22 cellular contexts compared by ENCODE assay signal in genomic region chr11:131503017-131503416, GRCh38.
A peak's percentile ranks its signal among the peaks of the same experiment; 100 is the strongest.
DNase-seq lines count a peak whose midpoint lies in the region; ATAC-seq, FAIRE-seq and TF ChIP-seq lines count a peak whose summit lies in the region.
"Had no signal": no experiment of that assay in that cellular context is flagged by ENCODE, and none has a peak within 500 bp of the region (broad histone marks: within the 10 kb centered on the region; RNA-seq: fewer than 3 reads in every experiment).

No MANE protein-coding gene starts in this region.

- no peaks in the 10 kb centered on the region for H3K36me3 Mint-ChIP-seq in T-helper 17 cell (ENCODE audit: low read depth)
- H3K36me3 Mint-ChIP-seq in activated CD4-positive, alpha-beta T cell treated with anti-CD3 and anti-CD28 coated beads, Interleukin-2, amount 10 ng/mL, durations not matched to agents 24 days and 14 days (ENCODE audit: low read depth): no peaks in the 10 kb centered on the region
- H3K36me3 Mint-ChIP-seq: CD4-positive, CD25-positive, alpha-beta regulatory T cell; CD8-positive, alpha-beta memory T cell had no signal

- DNase-seq in RWPE2 (ENCODE audit: low spot score) (no peak), bronchial epithelial cell (ENCODE audit: low read depth) (no peak), kidney tubule cell (ENCODE audit: low spot score) (peak; percentile 13), T-helper 17 cell (no peak), mammary epithelial cell (no peak)
- DNase-seq in activated CD4-positive, alpha-beta T cell treated with anti-CD3 and anti-CD28 coated beads, Interleukin-2, amount 10 ng/mL, durations not matched to agents 24 days and 14 days: no peak
- DNase-seq: ACHN; BE2C; C1 segment of cervical spinal cord; CD4-positive, CD25-positive, alpha-beta regulatory T cell; CD8-positive, alpha-beta memory T cell; COR-L47; DMS 273 treated with DMSO at 0.1 percent for 48 hours; DMS53; DND-41; EL; HCEC 1CT had no signal

- H3K9me3 ChIP-seq in RWPE2 (ENCODE audit: severe bottlenecking): no peaks in the 10 kb centered on the region
- no peaks in the 10 kb centered on the region for H3K9me3 ChIP-seq in T-helper 17 cell (ENCODE audit: control insufficient read depth, low read length, poor library complexity, severe bottlenecking)
- no peaks in the 10 kb centered on the region for H3K9me3 ChIP-seq in mammary epithelial cell (replicated peaks; ENCODE audit: insufficient read depth, low read length)
- H3K9me3 ChIP-seq: BE2C had no signal

- H3K9ac ChIP-seq in mammary epithelial cell (ENCODE audit: insufficient read depth, low read length): no peak overlapping the region

- ATAC-seq in RWPE2 (ENCODE audit: low read depth) (peak; percentile 38; the same call in 2 of the 3 replicates), T-helper 17 cell (no peak)

- 0% methylated on average over 1 of the region's 1 CpG for WGBS in mammary epithelial cell (ENCODE audit: low coverage, missing lambda C conversion rate)

- no peak overlapping the region for H3K4me3 Mint-ChIP-seq in T-helper 17 cell
- no peak overlapping the region for H3K4me3 Mint-ChIP-seq in activated CD4-positive, alpha-beta T cell treated with anti-CD3 and anti-CD28 coated beads, Interleukin-2, amount 10 ng/mL, durations not matched to agents 24 days and 14 days
- H3K4me3 Mint-ChIP-seq: CD4-positive, CD25-positive, alpha-beta regulatory T cell; CD8-positive, alpha-beta memory T cell had no signal

- H3K4me1 ChIP-seq in RWPE2 (ENCODE audit: insufficient read depth, poor library complexity, severe bottlenecking): no peaks in the 10 kb centered on the region
- no peaks in the 10 kb centered on the region for H3K4me1 ChIP-seq in mammary epithelial cell (ENCODE audit: insufficient read depth, low read length)
- H3K4me1 ChIP-seq: BE2C had no signal

- no peaks in the 10 kb centered on the region for H3K27me3 ChIP-seq in RWPE2 (ENCODE audit: insufficient read depth, poor library complexity, severe bottlenecking)
- no peaks in the 10 kb centered on the region for H3K27me3 ChIP-seq in bronchial epithelial cell (ENCODE audit: control insufficient read depth, insufficient read depth, low read length)
- no peaks in the 10 kb centered on the region for H3K27me3 ChIP-seq in mammary epithelial cell (ENCODE audit: insufficient read depth, low read length)
- H3K27me3 ChIP-seq: BE2C had no signal

- H3K4me3 ChIP-seq in RWPE2 (ENCODE audit: severe bottlenecking) (no peak overlapping the region), bronchial epithelial cell (ENCODE audit: low read depth, low read length) (no peak overlapping the region), mammary epithelial cell (replicated peaks in 1 of 3; ENCODE audit: insufficient read depth in 1 of 3, low read depth in 2 of 3, low read length in 3 of 3) (no peak overlapping the region)

- FAIRE-seq in bronchial epithelial cell (lab: Jason Lieb, UNC): peak; percentile 23
- FAIRE-seq: A204.1, G401.6, GM12891, GM19239, H54 had no signal

- dilution Hi-C loops in mammary epithelial cell (cut with HindIII; ENCODE audit: low sequenced_read_pairs): no loop called here

- peaks cover 3% of the 10 kb centered on the region for H3K9me3 Mint-ChIP-seq in activated CD4-positive, alpha-beta T cell treated with anti-CD3 and anti-CD28 coated beads, Interleukin-2, amount 10 ng/mL, durations not matched to agents 24 days and 14 days

- no peak overlapping the region for H2AFZ ChIP-seq in mammary epithelial cell (ENCODE audit: low read depth, low read length)

- CTCF ChIA-PET in mammary epithelial cell (lab: Charles Lee; ENCODE audit: low non-redundant PET): no interaction called here

- TF ChIP-seq CTCF in RWPE2 (IDR thresholded peaks at IDR 0.05; ENCODE audit: poor library complexity, severe bottlenecking) (no peak), bronchial epithelial cell (IDR thresholded peaks at IDR 0.05; ENCODE audit: insufficient read depth, low read length, severe bottlenecking) (no peak), mammary epithelial cell (conservative IDR thresholded peaks at IDR 0.05 in 1 of 2, IDR thresholded peaks at IDR 0.05 in 1 of 2; ENCODE audit: extremely low read depth in 1 of 2, insufficient read depth in 1 of 2, low read depth in 1 of 2, low read length in 2 of 2) (no peak)

- H3K27me3 Mint-ChIP-seq in T-helper 17 cell: no peaks in the 10 kb centered on the region
- H3K27me3 Mint-ChIP-seq in activated CD4-positive, alpha-beta T cell treated with anti-CD3 and anti-CD28 coated beads, Interleukin-2, amount 10 ng/mL, durations not matched to agents 24 days and 14 days: no peaks in the 10 kb centered on the region
- H3K27me3 Mint-ChIP-seq: CD4-positive, CD25-positive, alpha-beta regulatory T cell; CD8-positive, alpha-beta memory T cell had no signal

- H3K79me2 ChIP-seq in mammary epithelial cell (ENCODE audit: insufficient read depth, low read length): no peaks in the 10 kb centered on the region

- H3K36me3 ChIP-seq in RWPE2 (ENCODE audit: low read depth) (no peaks in the 10 kb centered on the region), bronchial epithelial cell (ENCODE audit: control insufficient read depth, insufficient read depth, low read length) (no peaks in the 10 kb centered on the region), mammary epithelial cell (ENCODE audit: insufficient read depth, low read length) (no peaks in the 10 kb centered on the region)
- H3K36me3 ChIP-seq: BE2C had no signal

- in situ Hi-C loops in mammary epithelial cell (cut with MboI; ENCODE audit: low sequenced_read_pairs in 2 of 2): no loop called here

- intact Hi-C loops in activated CD4-positive, alpha-beta T cell treated with anti-CD3 and anti-CD28 coated beads, Interleukin-2, amount 10 ng/mL, durations not matched to agents 24 days and 14 days (cut with micrococcal nuclease): no loop called here
- intact Hi-C loops in mammary epithelial cell (cut with micrococcal nuclease): no loop called here

- no peaks in the 10 kb centered on the region for H4K20me1 ChIP-seq in mammary epithelial cell (ENCODE audit: insufficient read depth, low read length)

- H3K27ac ChIP-seq in RWPE2 (ENCODE audit: poor library complexity, severe bottlenecking): no peak overlapping the region
- no peak overlapping the region for H3K27ac ChIP-seq in mammary epithelial cell (ENCODE audit: insufficient read depth, low read depth, low read length)

- H3K27ac Mint-ChIP-seq in T-helper 17 cell: no peak overlapping the region
- H3K27ac Mint-ChIP-seq in activated CD4-positive, alpha-beta T cell treated with anti-CD3 and anti-CD28 coated beads, Interleukin-2, amount 10 ng/mL, durations not matched to agents 24 days and 14 days: no peak overlapping the region
- H3K27ac Mint-ChIP-seq: CD4-positive, CD25-positive, alpha-beta regulatory T cell; CD8-positive, alpha-beta memory T cell had no signal

- no peaks in the 10 kb centered on the region for H3K4me1 Mint-ChIP-seq in T-helper 17 cell
- H3K4me1 Mint-ChIP-seq in activated CD4-positive, alpha-beta T cell treated with anti-CD3 and anti-CD28 coated beads, Interleukin-2, amount 10 ng/mL, durations not matched to agents 24 days and 14 days: no peaks in the 10 kb centered on the region
- H3K4me1 Mint-ChIP-seq: CD4-positive, CD25-positive, alpha-beta regulatory T cell; CD8-positive, alpha-beta memory T cell had no signal

- no TSS peak for BruUV-seq in mammary epithelial cell (replicated peaks; lab: Mats Ljungman, UMichigan)

- no peak overlapping the region for H3K4me2 ChIP-seq in mammary epithelial cell (ENCODE audit: insufficient read depth, low read depth, low read length)
